9 cellular contexts compared by ENCODE assay signal in the genomic region with DNA sequence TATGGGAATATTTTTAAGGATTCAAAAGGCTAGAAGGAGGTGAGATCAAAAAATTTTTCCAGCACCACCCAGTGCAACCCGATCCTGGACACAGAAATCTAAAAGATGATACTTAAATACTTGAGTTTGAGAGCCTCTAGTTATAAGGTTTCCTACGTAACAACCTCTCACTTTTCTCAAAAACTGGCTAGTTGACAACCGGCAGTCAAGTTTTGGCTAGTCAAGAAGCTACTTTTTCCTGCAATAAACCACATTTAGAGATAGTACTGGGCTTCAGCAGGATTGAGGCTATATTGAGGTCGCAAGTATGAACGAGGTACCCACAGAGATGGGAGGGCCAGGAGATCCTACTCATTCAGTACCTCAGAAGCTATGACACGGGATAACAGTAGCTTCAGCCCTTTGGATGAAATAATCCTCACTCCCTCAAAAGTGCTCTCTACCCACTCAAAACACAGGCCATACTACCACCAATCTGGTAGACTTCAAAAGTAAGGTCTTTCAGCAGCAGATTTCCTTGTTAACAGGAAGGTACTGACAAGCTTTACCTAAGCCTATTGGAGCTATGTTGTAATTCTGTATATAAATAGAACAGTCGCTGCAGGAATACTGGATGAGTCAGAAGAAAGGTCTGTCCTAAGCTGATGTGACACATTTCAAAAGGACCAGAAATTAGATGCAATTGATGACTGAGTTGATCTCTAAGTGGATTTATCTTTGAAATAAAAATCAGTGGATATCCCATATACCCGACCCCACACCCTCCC. TPM values are rescaled to one million over a fixed set of nuclear protein-coding genes. Genes with fewer than 3 reads are reported as not detected.
DNase-seq lines count a peak whose midpoint lies in the region; ATAC-seq lines count a peak whose summit lies in the region.
"Had no signal": no experiment of that assay in that cellular context is flagged by ENCODE, and none has a peak within 500 bp of the region (broad histone marks: within the 10 kb centered on the region; RNA-seq: fewer than 3 reads in every experiment).

No MANE protein-coding gene starts in this region.

- no peak overlapping the region for H3K27ac Mint-ChIP-seq in activated naive CD4-positive, alpha-beta T cell treated with anti-CD3 and anti-CD28 coated beads for 36 hours
- H3K27ac Mint-ChIP-seq in activated naive CD4-positive, alpha-beta T cell treated with anti-CD3 and anti-CD28 coated beads, Interleukin-2, amount 50 U/mL, for 72 hours = no peak overlapping the region
- H3K27ac Mint-ChIP-seq in activated T-helper 1 cell treated with anti-CD3 and anti-CD28 coated beads, Interleukin-12 subunit alpha, Interleukin-12 subunit beta, Interleukin-2, Interleukin-4 antibody, amounts not matched to agents 30 ng/mL and 10 ng/mL and 1 ng/mL, durations not matched to agents 14 hours and 24 hours and 36 hours = peak overlapping the region; percentile 42

- peak overlapping the region; percentile 87 for H3K27ac ChIP-seq in substantia nigra (ENCODE audit: low read depth, low read length, poor library complexity, severe bottlenecking)

- peaks cover 6% of the 10 kb centered on the region for H3K9me3 Mint-ChIP-seq in activated naive CD4-positive, alpha-beta T cell treated with anti-CD3 and anti-CD28 coated beads for 36 hours
- peaks cover 0 to 7% of the 10 kb centered on the region in 2 donors for H3K9me3 Mint-ChIP-seq in activated naive CD4-positive, alpha-beta T cell treated with anti-CD3 and anti-CD28 coated beads, Interleukin-2, amount 50 U/mL, for 72 hours
- peaks cover 6% of the 10 kb centered on the region for H3K9me3 Mint-ChIP-seq in activated T-helper 1 cell treated with anti-CD3 and anti-CD28 coated beads, Interleukin-12 subunit alpha, Interleukin-12 subunit beta, Interleukin-2, Interleukin-4 antibody, amounts not matched to agents 30 ng/mL and 10 ng/mL and 1 ng/mL, durations not matched to agents 14 hours and 24 hours and 36 hours

- peaks cover 10% of the 10 kb centered on the region for H3K36me3 Mint-ChIP-seq in activated naive CD4-positive, alpha-beta T cell treated with anti-CD3 and anti-CD28 coated beads for 36 hours (ENCODE audit: low read depth)
- H3K36me3 Mint-ChIP-seq in activated naive CD4-positive, alpha-beta T cell treated with anti-CD3 and anti-CD28 coated beads, Interleukin-2, amount 50 U/mL, for 72 hours = peaks cover 18 to 34% of the 10 kb centered on the region in 2 donors
- peaks cover 14% of the 10 kb centered on the region for H3K36me3 Mint-ChIP-seq in activated T-helper 1 cell treated with anti-CD3 and anti-CD28 coated beads, Interleukin-12 subunit alpha, Interleukin-12 subunit beta, Interleukin-2, Interleukin-4 antibody, amounts not matched to agents 30 ng/mL and 10 ng/mL and 1 ng/mL, durations not matched to agents 14 hours and 24 hours and 36 hours (ENCODE audit: low read depth)

- CTCF ChIA-PET in activated naive CD4-positive, alpha-beta T cell treated with anti-CD3 and anti-CD28 coated beads for 36 hours (lab: Charles Lee) = interaction anchor here (0.5 to 1.1 kb wide), 3 partner anchors 10 to 192 kb away, joined by 3 to 4 read pairs (median 4); no protein-coding TSS in a partner anchor

- peak overlapping the region; percentile 77 for H3K4me3 Mint-ChIP-seq in activated naive CD4-positive, alpha-beta T cell treated with anti-CD3 and anti-CD28 coated beads for 36 hours
- H3K4me3 Mint-ChIP-seq in activated T-helper 1 cell treated with anti-CD3 and anti-CD28 coated beads, Interleukin-12 subunit alpha, Interleukin-12 subunit beta, Interleukin-2, Interleukin-4 antibody, amounts not matched to agents 30 ng/mL and 10 ng/mL and 1 ng/mL, durations not matched to agents 14 hours and 24 hours and 36 hours = peak overlapping the region; percentile 89

- no peak for DNase-seq in activated naive CD4-positive, alpha-beta T cell treated with anti-CD3 and anti-CD28 coated beads for 36 hours
- DNase-seq in activated naive CD4-positive, alpha-beta T cell treated with anti-CD3 and anti-CD28 coated beads, Interleukin-2, amount 50 U/mL, for 72 hours (ENCODE audit: low spot score in 2 of 2) = no peak
- DNase-seq in activated T-helper 1 cell treated with anti-CD3 and anti-CD28 coated beads, Interleukin-12 subunit alpha, Interleukin-12 subunit beta, Interleukin-2, Interleukin-4 antibody, amounts not matched to agents 30 ng/mL and 10 ng/mL and 1 ng/mL, durations not matched to agents 14 hours and 24 hours and 36 hours (ENCODE audit: low spot score) = no peak
- no peak for DNase-seq in substantia nigra (lab: John Stamatoyannopoulos, UW)
- DNase-seq: DMS79 treated with DMSO at 0.1 percent for 48 hours had no signal

- peak overlapping the region; percentile 84 for H3K4me3 ChIP-seq in iPS-11a (ENCODE audit: low read depth, low read length)

- H3K4me1 Mint-ChIP-seq in activated naive CD4-positive, alpha-beta T cell treated with anti-CD3 and anti-CD28 coated beads for 36 hours (ENCODE audit: low read depth) = peaks cover 74% of the 10 kb centered on the region
- H3K4me1 Mint-ChIP-seq in activated T-helper 1 cell treated with anti-CD3 and anti-CD28 coated beads, Interleukin-12 subunit alpha, Interleukin-12 subunit beta, Interleukin-2, Interleukin-4 antibody, amounts not matched to agents 30 ng/mL and 10 ng/mL and 1 ng/mL, durations not matched to agents 14 hours and 24 hours and 36 hours (ENCODE audit: low read depth) = peaks cover 85% of the 10 kb centered on the region

- intact Hi-C loops in activated naive CD4-positive, alpha-beta T cell treated with anti-CD3 and anti-CD28 coated beads for 36 hours (cut with micrococcal nuclease) = loop anchor here (5.0 kb wide), 3 partner anchors 167 to 1187 kb away; no protein-coding TSS in a partner anchor
- intact Hi-C loops in activated T-helper 1 cell treated with anti-CD3 and anti-CD28 coated beads, Interleukin-12 subunit alpha, Interleukin-12 subunit beta, Interleukin-2, Interleukin-4 antibody, amounts not matched to agents 30 ng/mL and 10 ng/mL and 1 ng/mL, durations not matched to agents 14 hours and 24 hours and 36 hours (cut with micrococcal nuclease) = loop anchor here (5.0 to 10.0 kb wide), 4 partner anchors 132 to 1285 kb away; a partner anchor contains a TSS

- ATAC-seq in activated naive CD4-positive, alpha-beta T cell treated with anti-CD3 and anti-CD28 coated beads, Interleukin-2, amount 50 U/mL, for 72 hours = no peak
- ATAC-seq in HG03175 (IDR thresholded peaks at IDR 0.05; ENCODE audit: unreplicated experiment) (no peak), HG02973 (IDR thresholded peaks at IDR 0.05; ENCODE audit: unreplicated experiment) (no peak), HG02885 (IDR thresholded peaks at IDR 0.05; ENCODE audit: poor library complexity, unreplicated experiment) (no peak)

- no peaks in the 10 kb centered on the region for H3K27me3 Mint-ChIP-seq in activated naive CD4-positive, alpha-beta T cell treated with anti-CD3 and anti-CD28 coated beads for 36 hours (ENCODE audit: low read depth)
- no peaks in the 10 kb centered on the region for H3K27me3 Mint-ChIP-seq in activated T-helper 1 cell treated with anti-CD3 and anti-CD28 coated beads, Interleukin-12 subunit alpha, Interleukin-12 subunit beta, Interleukin-2, Interleukin-4 antibody, amounts not matched to agents 30 ng/mL and 10 ng/mL and 1 ng/mL, durations not matched to agents 14 hours and 24 hours and 36 hours (ENCODE audit: insufficient read depth)

RNA-seq across cellular contexts. Expression of a gene that starts 1.5 kb away (rescaled TPM):
- 10 to 100 TPM; 12.5 to 13.1 TPM for total RNA-seq in activated naive CD4-positive, alpha-beta T cell treated with anti-CD3 and anti-CD28 coated beads for 36 hours
- 10 to 100 TPM; 11.0 to 26.7 TPM for total RNA-seq in activated naive CD4-positive, alpha-beta T cell treated with anti-CD3 and anti-CD28 coated beads, Interleukin-2, amount 50 U/mL, for 72 hours
- 34.1 and 35.5 TPM in 2 replicates for total RNA-seq in activated T-helper 1 cell treated with anti-CD3 and anti-CD28 coated beads, Interleukin-12 subunit alpha, Interleukin-12 subunit beta, Interleukin-2, Interleukin-4 antibody, amounts not matched to agents 30 ng/mL and 10 ng/mL and 1 ng/mL, durations not matched to agents 14 hours and 24 hours and 36 hours
